17 cellular contexts compared by ENCODE assay signal in the genomic region with DNA sequence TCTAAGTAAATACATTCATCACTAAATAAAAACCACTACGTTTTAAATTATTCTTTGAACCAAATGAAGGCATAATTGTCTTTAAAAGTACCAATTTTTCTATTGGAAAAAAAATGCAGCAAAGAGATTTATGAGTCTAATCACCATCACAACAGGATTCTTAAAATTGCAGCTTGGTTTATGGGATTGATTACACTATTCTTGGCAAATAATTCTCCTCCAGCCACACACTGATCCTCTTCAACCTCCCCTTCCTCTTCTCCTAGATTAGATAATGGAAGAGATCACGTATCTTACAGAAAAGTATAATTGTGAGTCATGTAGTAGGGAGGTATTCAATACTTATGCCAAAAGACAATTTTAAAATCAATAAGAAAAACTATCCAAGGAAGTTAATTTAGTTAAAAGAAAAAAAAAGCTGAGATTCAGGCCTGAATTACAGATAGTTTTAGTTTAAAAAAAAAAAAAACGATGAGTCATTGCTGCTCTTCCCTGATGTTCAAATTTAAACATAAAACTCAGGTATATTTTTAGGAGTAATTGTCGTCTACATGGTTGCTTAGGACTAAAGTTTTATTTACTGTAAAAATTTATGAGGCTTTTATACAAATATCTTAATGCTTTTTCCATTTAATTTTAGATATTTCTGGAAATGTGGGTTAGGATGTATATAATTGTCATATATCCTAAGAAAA.
DNase-seq lines count a peak whose midpoint lies in the region; ATAC-seq, FAIRE-seq and TF ChIP-seq lines count a peak whose summit lies in the region.
"Had no signal": no experiment of that assay in that cellular context is flagged by ENCODE, and none has a peak within 500 bp of the region (broad histone marks: within the 10 kb centered on the region; RNA-seq: fewer than 3 reads in every experiment).

No MANE protein-coding gene starts in this region.

- H3K4me2 ChIP-seq in GM23338 (no peak overlapping the region), IMR-90 (ENCODE audit: low read depth, low read length) (no peak overlapping the region), SK-N-SH (peak overlapping the region; percentile 9; the same call in 1 of the 2 replicates)
- H3K4me2 ChIP-seq: BLaER1 treated with 17β-estradiol and CSF1 and Interleukin-3, amounts not matched to agents 10 nM and 100 nM had no signal

- H3K9me3 Mint-ChIP-seq in GM23338: peaks cover 4% of the 10 kb centered on the region; the same call in 2 of the 3 replicates
- H3K9me3 Mint-ChIP-seq in activated T-cell treated with anti-CD3 and anti-CD28 coated beads, Interleukin-2, amount 50 U/mL, for 72 hours: peaks cover 0 to 1% of the 10 kb centered on the region in 2 donors
- H3K9me3 Mint-ChIP-seq: T-helper 2 cell treated with Interferon-gamma antibody and Interleukin-4, amounts not matched to agents 5 μg/mL and 100 μg/mL, for 36 hours had no signal

- WGBS in IMR-90 (ENCODE audit: extremely low coverage in 2 of 2, insufficient read length in 1 of 2), 2 experiments: no CpG with 5 or more reads among the region's 4 CpGs
- WGBS in SK-N-SH (ENCODE audit: low lambda C conversion rate): 32% methylated on average over 4 of the region's 4 CpGs

- H3K18ac ChIP-seq in IMR-90 (ENCODE audit: low read depth, low read length): no peak overlapping the region

- BruUV-seq in IMR-90 (replicated peaks; lab: Mats Ljungman, UMichigan): no TSS peak

- H4K91ac ChIP-seq in IMR-90 (ENCODE audit: insufficient read depth, low read depth, low read length): no peak overlapping the region

- H3K9me2 ChIP-seq in GM23338 (ENCODE audit: insufficient read depth): no peaks in the 10 kb centered on the region
- no peaks in the 10 kb centered on the region for H3K9me2 ChIP-seq in SK-N-SH

- H3K79me1 ChIP-seq in IMR-90 (ENCODE audit: low read depth in 1 of 2, low read length in 2 of 2): no peaks in the 10 kb centered on the region

- POLR2A ChIA-PET in IMR-90 (lab: Charles Lee; ENCODE audit: unreplicated experiment): interaction anchor here (0.6 kb wide), 1 partner anchor 410 kb away, joined by 3 read pairs; no protein-coding TSS in a partner anchor
- POLR2A ChIA-PET in SK-N-SH (lab: Yijun Ruan, JAX): no interaction called here

- no peak for TF ChIP-seq RAD21 in IMR-90 (IDR thresholded peaks at IDR 0.05; ENCODE audit: low read length)
- no peak for TF ChIP-seq RAD21 in SK-N-SH (IDR thresholded peaks at IDR 0.05; ENCODE audit: low read length)

- H3K4me1 ChIP-seq in GM23338 (ENCODE audit: insufficient read depth): peaks cover 5% of the 10 kb centered on the region
- no peaks in the 10 kb centered on the region for H3K4me1 ChIP-seq in IMR-90 (ENCODE audit: control insufficient read depth, insufficient read depth, low read length)
- peaks cover 7 to 15% of the 10 kb centered on the region in 2 experiments; a peak in 3 of 4 replicates for H3K4me1 ChIP-seq in SK-N-SH (ENCODE audit: control insufficient read depth in 1 of 2, insufficient read depth in 2 of 2, low read depth in 1 of 2, low read length in 1 of 2)
- H3K4me1 ChIP-seq: BLaER1 treated with 17β-estradiol and CSF1 and Interleukin-3, amounts not matched to agents 10 nM and 100 nM had no signal

- CTCF ChIA-PET in IMR-90 (lab: Yijun Ruan, JAX) (interaction anchor here (0.7 to 4.7 kb wide), 3 partner anchors 7 to 441 kb away, joined by 3 to 35 read pairs (median 4); no protein-coding TSS in a partner anchor), SK-N-SH (lab: Yijun Ruan, JAX) (interaction anchor here (1.0 to 13.5 kb wide), 5 partner anchors 11 to 435 kb away, joined by 3 to 294 read pairs (median 4); no protein-coding TSS in a partner anchor)

- TF ChIP-seq EP300 in SK-N-SH (IDR thresholded peaks at IDR 0.05; ENCODE audit: borderline replicate concordance in 1 of 2, low read depth in 1 of 2, low read length in 1 of 2): no peak

- no peaks in the 10 kb centered on the region for H3K36me3 Mint-ChIP-seq in GM23338 (ENCODE audit: low read depth)
- H3K36me3 Mint-ChIP-seq in activated T-cell treated with anti-CD3 and anti-CD28 coated beads, Interleukin-2, amount 50 U/mL, for 72 hours (ENCODE audit: insufficient read depth in 2 of 2): peaks cover 0 to 1% of the 10 kb centered on the region in 2 donors

- no peak overlapping the region for H2AFZ ChIP-seq in GM23338
- H2AFZ ChIP-seq in IMR-90 (replicated peaks; ENCODE audit: low read length, poor library complexity): no peak overlapping the region
- H2AFZ ChIP-seq in SK-N-SH (ENCODE audit: low read depth): peak overlapping the region; percentile 65; the same call in 1 of the 2 replicates

- no peak overlapping the region for H3K4me3 Mint-ChIP-seq in GM23338
- H3K4me3 Mint-ChIP-seq in activated T-cell treated with anti-CD3 and anti-CD28 coated beads, Interleukin-2, amount 50 U/mL, for 72 hours: no peak overlapping the region
- H3K4me3 Mint-ChIP-seq: T-helper 2 cell treated with Interferon-gamma antibody and Interleukin-4, amounts not matched to agents 5 μg/mL and 100 μg/mL, for 36 hours had no signal

- H3K79me2 ChIP-seq in GM23338 (replicated peaks; ENCODE audit: insufficient read depth) (no peaks in the 10 kb centered on the region), SK-N-SH (ENCODE audit: insufficient read depth) (no peaks in the 10 kb centered on the region)

- H2BK5ac ChIP-seq in IMR-90 (ENCODE audit: low read depth, low read length, poor library complexity, severe bottlenecking): no peak overlapping the region

- H2BK15ac ChIP-seq in IMR-90 (ENCODE audit: low read depth, low read length): no peak overlapping the region

- no peaks in the 10 kb centered on the region for H3K27me3 ChIP-seq in GM23338 (ENCODE audit: insufficient read depth)
- H3K27me3 ChIP-seq in IMR-90 (ENCODE audit: control insufficient read depth, insufficient read depth, low read length): no peaks in the 10 kb centered on the region
- H3K27me3 ChIP-seq in SK-N-SH (ENCODE audit: insufficient read depth): no peaks in the 10 kb centered on the region
- H3K27me3 ChIP-seq: BLaER1 treated with 17β-estradiol and CSF1 and Interleukin-3, amounts not matched to agents 10 nM and 100 nM had no signal

- no peak overlapping the region for H2BK120ac ChIP-seq in IMR-90 (ENCODE audit: low read depth, low read length)

- H2AK5ac ChIP-seq in IMR-90 (ENCODE audit: low read depth, low read length): no peak overlapping the region

- H3K9me3 ChIP-seq in IMR-90 (ENCODE audit: control insufficient read depth, insufficient read depth, low read length): no peaks in the 10 kb centered on the region
- no peaks in the 10 kb centered on the region for H3K9me3 ChIP-seq in SK-N-SH
- H3K9me3 ChIP-seq: BLaER1 treated with 17β-estradiol and CSF1 and Interleukin-3, amounts not matched to agents 10 nM and 100 nM had no signal

- no peak for TF ChIP-seq POLR2A in IMR-90 (IDR thresholded peaks at IDR 0.05; ENCODE audit: low read depth, low read length)

- H3K4ac ChIP-seq in IMR-90 (ENCODE audit: low read depth, low read length): no peak overlapping the region

- no peak overlapping the region for H2BK20ac ChIP-seq in IMR-90 (ENCODE audit: low read depth, low read length)

- H4K8ac ChIP-seq in IMR-90 (ENCODE audit: low read depth in 2 of 2, low read length in 2 of 2): no peak overlapping the region

- in situ Hi-C loops in IMR-90 (cut with MboI; ENCODE audit: low sequenced_read_pairs): loop anchor here (5.0 to 25.0 kb wide), 2 partner anchors 202 to 532 kb away; no protein-coding TSS in a partner anchor

- no peak overlapping the region for H2AK9ac ChIP-seq in IMR-90 (replicated peaks; ENCODE audit: low read depth, low read length, poor library complexity)

- no peak overlapping the region for H3K23ac ChIP-seq in IMR-90 (ENCODE audit: low read depth, low read length)

- peak overlapping the region; percentile 81 for H3K27ac Mint-ChIP-seq in GM23338
- no peak overlapping the region for H3K27ac Mint-ChIP-seq in activated T-cell treated with anti-CD3 and anti-CD28 coated beads, Interleukin-2, amount 50 U/mL, for 72 hours
- H3K27ac Mint-ChIP-seq: T-helper 2 cell treated with Interferon-gamma antibody and Interleukin-4, amounts not matched to agents 5 μg/mL and 100 μg/mL, for 36 hours had no signal

- intact Hi-C loops in IMR-90 (cut with micrococcal nuclease): loop anchor here (5.0 to 10.0 kb wide), 2 partner anchors 407 to 440 kb away; no protein-coding TSS in a partner anchor

- no peak overlapping the region for H3K27ac ChIP-seq in GM23338 (ENCODE audit: low read depth)
- H3K27ac ChIP-seq in IMR-90 (ENCODE audit: insufficient read depth, low read length): no peak overlapping the region
- peak overlapping the region; percentile 63 to 78; a peak in 3 of 4 replicates for H3K27ac ChIP-seq in SK-N-SH (ENCODE audit: low read depth in 2 of 2, low read length in 1 of 2)
- H3K27ac ChIP-seq: BLaER1 treated with 17β-estradiol and CSF1 and Interleukin-3, amounts not matched to agents 10 nM and 100 nM had no signal

- H3K9ac ChIP-seq in IMR-90 (ENCODE audit: low read depth, low read length) (no peak overlapping the region), SK-N-SH (no peak overlapping the region)
- H3K9ac ChIP-seq: BLaER1 treated with 17β-estradiol and CSF1 and Interleukin-3, amounts not matched to agents 10 nM and 100 nM had no signal

- H3F3A ChIP-seq in GM23338 (replicated peaks; ENCODE audit: low read depth): no peaks in the 10 kb centered on the region
- H3F3A ChIP-seq in SK-N-SH (replicated peaks; ENCODE audit: insufficient read depth): peaks cover 21% of the 10 kb centered on the region

- H3K4me3 ChIP-seq in GM23338: no peak overlapping the region
- no peak overlapping the region for H3K4me3 ChIP-seq in IMR-90 (ENCODE audit: insufficient read depth, low read depth, low read length)
- no peak overlapping the region for H3K4me3 ChIP-seq in SK-N-SH (ENCODE audit: low read depth in 2 of 2, low read length in 1 of 2)
- H3K4me3 ChIP-seq: BLaER1 treated with 17β-estradiol and CSF1 and Interleukin-3, amounts not matched to agents 10 nM and 100 nM had no signal

- no peaks in the 10 kb centered on the region for H3K27me3 Mint-ChIP-seq in GM23338 (ENCODE audit: insufficient read depth, low read depth, poor library complexity)
- H3K27me3 Mint-ChIP-seq in activated T-cell treated with anti-CD3 and anti-CD28 coated beads, Interleukin-2, amount 50 U/mL, for 72 hours (ENCODE audit: low read depth): no peaks in the 10 kb centered on the region

- FAIRE-seq in frontal cortex (lab: Jason Lieb, UNC): peak; percentile 30
- FAIRE-seq: GM18507 had no signal

- H3K36me3 ChIP-seq in GM23338 (ENCODE audit: insufficient read depth): no peaks in the 10 kb centered on the region
- H3K36me3 ChIP-seq in IMR-90 (ENCODE audit: control insufficient read depth, insufficient read depth, low read length): no peaks in the 10 kb centered on the region
- H3K36me3 ChIP-seq in SK-N-SH (replicated peaks in 1 of 2; ENCODE audit: control insufficient read depth in 1 of 2, insufficient read depth in 2 of 2, low read length in 1 of 2): no peaks in the 10 kb centered on the region
- H3K36me3 ChIP-seq: BLaER1 treated with 17β-estradiol and CSF1 and Interleukin-3, amounts not matched to agents 10 nM and 100 nM had no signal

- dilution Hi-C loops in IMR-90 (cut with HindIII; ENCODE audit: low sequenced_read_pairs, unreplicated experiment): no loop called here

- H4K20me1 ChIP-seq in GM23338 (replicated peaks; ENCODE audit: insufficient read depth): no peaks in the 10 kb centered on the region
- no peaks in the 10 kb centered on the region for H4K20me1 ChIP-seq in IMR-90 (ENCODE audit: insufficient read depth, low read length)
- no peaks in the 10 kb centered on the region for H4K20me1 ChIP-seq in SK-N-SH (ENCODE audit: insufficient read depth)
- H4K20me1 ChIP-seq: BLaER1 treated with 17β-estradiol and CSF1 and Interleukin-3, amounts not matched to agents 10 nM and 100 nM had no signal

- no peak overlapping the region for H3K14ac ChIP-seq in IMR-90 (replicated peaks; ENCODE audit: low read depth, low read length)

- TF ChIP-seq CTCF in GM23338 (conservative IDR thresholded peaks at IDR 0.05; ENCODE audit: low read depth in 2 of 2) (no peak), IMR-90 (conservative IDR thresholded peaks at IDR 0.05; ENCODE audit: low read depth, low read length) (no peak), SK-N-SH (IDR thresholded peaks at IDR 0.05) (no peak)

- DNase-seq in GM23338 (ENCODE audit: low spot score): no peak
- no peak for DNase-seq in IMR-90
- DNase-seq in SK-N-SH: no peak
- no peak for DNase-seq in frontal cortex (ENCODE audit: low spot score in 2 of 2)
- no peak for DNase-seq in stimulated activated naive CD4-positive, alpha-beta T cell (lab: John Stamatoyannopoulos, UW)
- no peak for DNase-seq in activated T-cell treated with anti-CD3 and anti-CD28 coated beads, Interleukin-2, amount 50 U/mL, for 72 hours
- DNase-seq: Kasumi-1, NCI-H1436, NCI-H2081 treated with DMSO at 0.1 percent for 48 hours, NCI-H510A, SHP77 treated with DMSO at 0.1 percent for 48 hours, SW 1271 had no signal

- peaks cover 4% of the 10 kb centered on the region for H3K4me1 Mint-ChIP-seq in GM23338
- H3K4me1 Mint-ChIP-seq in activated T-cell treated with anti-CD3 and anti-CD28 coated beads, Interleukin-2, amount 50 U/mL, for 72 hours (ENCODE audit: low read depth): peaks cover 27% of the 10 kb centered on the region

- no peaks in the 10 kb centered on the region for H3K9me1 ChIP-seq in IMR-90 (ENCODE audit: insufficient read depth, low read length)

- ATAC-seq in GM23338 (no peak), IMR-90 (ENCODE audit: low read depth) (no peak), HG02571 (IDR thresholded peaks at IDR 0.05; ENCODE audit: unreplicated experiment) (no peak), GM21360 (IDR thresholded peaks at IDR 0.05; ENCODE audit: unreplicated experiment) (no peak)
- ATAC-seq in activated T-cell treated with anti-CD3 and anti-CD28 coated beads, Interleukin-2, amount 50 U/mL, for 72 hours (replicated peaks in 1 of 2): no peak

- no peak overlapping the region for H3K56ac ChIP-seq in IMR-90 (ENCODE audit: extremely low read depth, insufficient read depth, low read length)

- H4K5ac ChIP-seq in IMR-90 (ENCODE audit: low read depth, low read length): no peak overlapping the region

Comparison
In these comparisons a context has a peak if more than half of its experiments do, and no peak if none do; other contexts are left out.
1. H3K27ac ChIP-seq: peak in SK-N-SH (2 of 2); none in GM23338 (single experiment) and IMR-90 (single experiment).